ENCODE assay signal across 8 cellular contexts in genomic region chr18:9708057-9708881, GRCh38. TPM values are rescaled to one million over a fixed set of nuclear protein-coding genes. Genes with fewer than 3 reads are reported as not detected.
DNase-seq lines count a peak whose midpoint lies in the region; ATAC-seq and TF ChIP-seq lines count a peak whose summit lies in the region.

RAB31 (plus strand) TSS chr18:9708301; CDS start chr18:9708406, 105 bp downstream.

- H3K27me3 ChIP-seq in CD4-positive, CD25-positive, alpha-beta regulatory T cell (ENCODE audit: control insufficient read depth, insufficient read depth, low read length) = peaks cover 28% of the 10 kb centered on the region

- in situ Hi-C loops in GM18951 (cut with MboI; ENCODE audit: low sequenced_read_pairs, unreplicated experiment) = no loop called here

- H3K4me1 Mint-ChIP-seq in CD4-positive, CD25-positive, alpha-beta regulatory T cell = peaks cover 0 to 36% (median 22%) of the 10 kb centered on the region in 4 donors
- H3K4me1 Mint-ChIP-seq in activated naive CD8-positive, alpha-beta T cell treated with anti-CD3 and anti-CD28 coated beads for 36 hours = peaks cover 29% of the 10 kb centered on the region
- peaks cover 62% of the 10 kb centered on the region for H3K4me1 Mint-ChIP-seq in nephron progenitor cell

- H3K4me3 Mint-ChIP-seq in CD4-positive, CD25-positive, alpha-beta regulatory T cell = peak within 1 kb of the TSS; percentile 46 to 91 (median 79)
- H3K4me3 Mint-ChIP-seq in activated naive CD8-positive, alpha-beta T cell treated with anti-CD3 and anti-CD28 coated beads for 36 hours = peak within 1 kb of the TSS; percentile 77
- H3K4me3 Mint-ChIP-seq in nephron progenitor cell = peak within 1 kb of the TSS; percentile 89

- no peaks in the 10 kb centered on the region for H3K9me3 ChIP-seq in CD4-positive, CD25-positive, alpha-beta regulatory T cell (ENCODE audit: control insufficient read depth in 2 of 2, low read length in 2 of 2)

- H3K27me3 Mint-ChIP-seq in CD4-positive, CD25-positive, alpha-beta regulatory T cell = peaks cover 74% of the 10 kb centered on the region
- peaks cover 92% of the 10 kb centered on the region for H3K27me3 Mint-ChIP-seq in activated naive CD8-positive, alpha-beta T cell treated with anti-CD3 and anti-CD28 coated beads for 36 hours
- peaks cover 50% of the 10 kb centered on the region for H3K27me3 Mint-ChIP-seq in nephron progenitor cell (ENCODE audit: low read depth, poor library complexity)

- H3K9me3 Mint-ChIP-seq in CD4-positive, CD25-positive, alpha-beta regulatory T cell = peaks cover 0 to 9% (median 0%) of the 10 kb centered on the region in 7 donors
- H3K9me3 Mint-ChIP-seq in activated naive CD8-positive, alpha-beta T cell treated with anti-CD3 and anti-CD28 coated beads for 36 hours = peaks cover 2% of the 10 kb centered on the region
- no peaks in the 10 kb centered on the region for H3K9me3 Mint-ChIP-seq in nephron progenitor cell

- H3K36me3 ChIP-seq in CD4-positive, CD25-positive, alpha-beta regulatory T cell (ENCODE audit: control insufficient read depth, insufficient read depth, low read length) = no peaks in the 10 kb centered on the region

- no peak for TF ChIP-seq CTCF in nephron progenitor cell (IDR thresholded peaks at IDR 0.05)

- peak in 1 of 2 donors; percentile 22 for ATAC-seq in CD4-positive, CD25-positive, alpha-beta regulatory T cell (ENCODE audit: low read depth in 2 of 2)
- ATAC-seq in GM18861 (IDR thresholded peaks at IDR 0.05; ENCODE audit: unreplicated experiment) = no peak

- H3K4me1 ChIP-seq in CD4-positive, CD25-positive, alpha-beta regulatory T cell (ENCODE audit: control insufficient read depth, insufficient read depth, low read length, poor library complexity, severe bottlenecking) = peaks cover 22% of the 10 kb centered on the region

- no peaks in the 10 kb centered on the region for H3K36me3 Mint-ChIP-seq in CD4-positive, CD25-positive, alpha-beta regulatory T cell
- no peaks in the 10 kb centered on the region for H3K36me3 Mint-ChIP-seq in activated naive CD8-positive, alpha-beta T cell treated with anti-CD3 and anti-CD28 coated beads for 36 hours
- no peaks in the 10 kb centered on the region for H3K36me3 Mint-ChIP-seq in nephron progenitor cell (ENCODE audit: low read depth)

- H3K27ac Mint-ChIP-seq in CD4-positive, CD25-positive, alpha-beta regulatory T cell = no peak within 1 kb of the TSS
- H3K27ac Mint-ChIP-seq in activated naive CD8-positive, alpha-beta T cell treated with anti-CD3 and anti-CD28 coated beads for 36 hours = no peak within 1 kb of the TSS
- no peak within 1 kb of the TSS for H3K27ac Mint-ChIP-seq in nephron progenitor cell

- DNase-seq in CD4-positive, CD25-positive, alpha-beta regulatory T cell = peak in 1 of 3 donors; percentile 18
- DNase-seq in HT1080 (ENCODE audit: low read depth) (peak; percentile 70), germinal center (ENCODE audit: low spot score) (peak; percentile 49), nephron progenitor cell (peak; percentile 74), OCI-M2 (lab: John Stamatoyannopoulos, UW; ENCODE audit: unreplicated experiment) (no peak)
- peak; percentile 22 for DNase-seq in activated naive CD8-positive, alpha-beta T cell treated with anti-CD3 and anti-CD28 coated beads for 36 hours

- H3K4me3 ChIP-seq in CD4-positive, CD25-positive, alpha-beta regulatory T cell (ENCODE audit: low read depth, low read length) = no peak within 1 kb of the TSS

- H3K27ac ChIP-seq in CD4-positive, CD25-positive, alpha-beta regulatory T cell (ENCODE audit: insufficient read depth, low read length, poor library complexity, severe bottlenecking) = no peak within 1 kb of the TSS

- TF ChIP-seq POLR2A in GM18951 (IDR thresholded peaks at IDR 0.05; ENCODE audit: extremely low read depth, insufficient read depth, insufficient read length) = peak; percentile 58

RNA-seq across cellular contexts. Expression of gene RAB31, which starts in this region (rescaled TPM):
- 5.8 TPM for total RNA-seq in CD4-positive, CD25-positive, alpha-beta regulatory T cell
- polyA plus RNA-seq in CD4-positive, CD25-positive, alpha-beta regulatory T cell = 1 to 10 TPM in 2 of 4 donors, under 1 TPM in 2; 0.78 to 2.4 (median 1.1) TPM
- 48.0 and 82.2 TPM in 2 replicates for total RNA-seq in HT1080 (2014; rRNA removed; shearing (Covaris generic))
- polyA plus RNA-seq in HT1080 (2015; cell fraction: cytosol; rRNA removed) = 125 and 159 TPM in 2 replicates
- polyA plus RNA-seq in HT1080 (2015; cell fraction: nucleus; rRNA removed) = 36.0 and 44.3 TPM in 2 replicates
- total RNA-seq in activated naive CD8-positive, alpha-beta T cell treated with anti-CD3 and anti-CD28 coated beads for 36 hours = under 1 TPM; 0.70 to 0.78 TPM

Comparison
In these comparisons a context has a peak if more than half of its experiments do, and no peak if none do; other contexts are left out.
1. Peak in DNase-seq in activated naive CD8-positive, alpha-beta T cell treated with anti-CD3 and anti-CD28 coated beads for 36 hours; RNA of the gene not detected or under 1 TPM.